19 cellular contexts compared by ENCODE assay signal in the genomic region with DNA sequence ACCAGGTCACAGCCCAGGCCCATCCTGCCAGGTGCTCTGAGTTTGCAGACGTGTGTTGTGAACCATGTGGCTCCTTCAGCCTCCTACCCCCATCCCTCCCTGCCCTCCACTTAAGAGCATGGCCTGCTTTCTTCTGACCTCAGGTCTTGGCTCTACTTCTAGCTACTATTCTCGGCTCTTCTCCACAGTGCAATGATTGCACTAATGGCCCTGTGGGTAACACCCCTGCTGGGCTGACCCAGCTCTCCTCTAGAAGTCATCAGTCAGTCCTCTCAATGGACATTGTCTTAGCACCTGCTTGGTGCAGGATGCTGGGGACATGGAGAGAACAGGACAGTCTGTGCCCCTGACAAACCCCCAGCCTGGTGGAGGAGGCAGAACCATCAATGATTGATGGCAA.
"Had no signal": no experiment of that assay in that cellular context is flagged by ENCODE, and none has a peak within 500 bp of the region (broad histone marks: within the 10 kb centered on the region; RNA-seq: fewer than 3 reads in every experiment).

No MANE protein-coding gene starts in this region.

- H3K27me3 ChIP-seq: body of pancreas, upper lobe of left lung had no signal

- H3K4me3 Mint-ChIP-seq: activated naive CD4-positive, alpha-beta T cell treated with anti-CD3 and anti-CD28 coated beads, Interleukin-2, amount 50 U/mL, for 24 hours; activated T-cell treated with anti-CD3 and anti-CD28 coated beads, Interleukin-2, amount 50 U/mL, for 4 hours; nephron progenitor cell; T-helper 2 cell treated with Interferon-gamma antibody and Interleukin-4, amounts not matched to agents 5 μg/mL and 100 μg/mL, for 36 hours had no signal

- DNase-seq: activated CD8-positive, alpha-beta memory T cell treated with anti-CD3 and anti-CD28 coated beads for 24 hours; activated CD8-positive, alpha-beta memory T cell treated with anti-CD3 and anti-CD28 coated beads, Interleukin-2, amount 50 U/mL, for 4 hours; activated T-cell treated with anti-CD3 and anti-CD28 coated beads, Interleukin-2, amount 50 U/mL, for 4 hours; anterior cingulate cortex; body of pancreas; caudate nucleus; effector memory CD4-positive, alpha-beta T cell; foreskin melanocyte; glutamatergic neuron; hypothalamus; nephron progenitor cell; nucleus accumbens; stimulated activated CD4-positive, alpha-beta T cell treated with anti-CD3 and anti-CD28 coated beads, Interleukin-4, amount 100 ng/mL, for 1 hour; stimulated activated naive CD4-positive, alpha-beta T cell treated with Interleukin-2 at 50 U/mL for 16 hours; upper lobe of left lung had no signal

- H3K4me1 ChIP-seq: upper lobe of left lung had no signal

- H3K27me3 Mint-ChIP-seq: activated naive CD4-positive, alpha-beta T cell treated with anti-CD3 and anti-CD28 coated beads, Interleukin-2, amount 50 U/mL, for 24 hours had no signal

- H3K9me3 ChIP-seq: body of pancreas, thoracic aorta, upper lobe of left lung had no signal

- H3K36me3 ChIP-seq: spleen, thoracic aorta, upper lobe of left lung had no signal

- H3K27ac Mint-ChIP-seq: activated naive CD4-positive, alpha-beta T cell treated with anti-CD3 and anti-CD28 coated beads, Interleukin-2, amount 50 U/mL, for 24 hours; nephron progenitor cell; T-helper 2 cell treated with Interferon-gamma antibody and Interleukin-4, amounts not matched to agents 5 μg/mL and 100 μg/mL, for 36 hours had no signal

- H3K4me1 Mint-ChIP-seq: activated naive CD4-positive, alpha-beta T cell treated with anti-CD3 and anti-CD28 coated beads, Interleukin-2, amount 50 U/mL, for 24 hours had no signal

- H3K27ac ChIP-seq: body of pancreas, spleen, thoracic aorta, upper lobe of left lung had no signal

- H3K4me3 ChIP-seq: body of pancreas, spleen, thoracic aorta, upper lobe of left lung had no signal
